Comparison of ENCODE assay signal across 8 cellular contexts in the genomic region with DNA sequence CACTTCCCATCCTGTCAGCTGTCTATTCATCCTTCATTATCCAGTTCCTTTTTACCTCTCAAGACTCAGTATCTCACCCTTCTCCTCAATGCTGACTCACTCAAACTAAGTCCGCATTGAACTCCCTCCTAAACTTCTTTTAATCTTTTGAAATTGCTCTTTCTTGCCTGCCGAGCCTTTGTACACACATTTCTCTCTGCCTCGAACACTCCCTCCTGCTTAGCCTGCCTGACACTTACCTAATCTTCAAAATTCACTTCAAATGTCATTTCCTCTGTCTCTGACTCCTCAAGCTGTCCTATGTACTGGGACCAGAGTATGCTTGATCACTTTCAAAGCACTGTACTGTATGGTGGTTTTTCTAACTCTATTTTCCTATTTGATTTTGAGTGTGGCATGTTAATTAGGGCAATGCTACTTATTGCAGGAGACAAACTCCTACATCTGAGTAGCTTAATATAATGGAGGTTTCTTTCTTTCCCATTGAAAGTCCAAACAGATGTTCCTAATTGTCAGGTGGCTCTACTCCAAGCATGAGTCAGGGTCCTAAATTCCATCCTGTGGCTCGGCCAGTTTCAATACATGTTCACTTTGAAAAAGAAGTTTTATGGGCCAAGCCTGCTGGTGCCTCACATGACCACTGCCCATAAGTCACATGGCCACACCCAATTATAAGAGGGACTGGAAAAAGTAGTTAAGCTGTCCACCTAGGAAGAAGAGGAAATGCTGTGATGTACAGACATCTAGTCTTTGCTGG.
DNase-seq lines count a peak whose midpoint lies in the region; ATAC-seq and TF ChIP-seq lines count a peak whose summit lies in the region.
"Had no signal": no experiment of that assay in that cellular context is flagged by ENCODE, and none has a peak within 500 bp of the region (broad histone marks: within the 10 kb centered on the region; RNA-seq: fewer than 3 reads in every experiment).

No MANE protein-coding gene starts in this region.

- no peak for TF ChIP-seq POLR2A in IMR-90 (IDR thresholded peaks at IDR 0.05; ENCODE audit: low read depth, low read length)

- ATAC-seq in IMR-90 (ENCODE audit: low read depth) = peak; percentile 82
- peak; percentile 64 for ATAC-seq in lung (ENCODE audit: insufficient read depth, low FRiP score)
- ATAC-seq in GM21717 (IDR thresholded peaks at IDR 0.05; ENCODE audit: unreplicated experiment) = no peak

- H2AK9ac ChIP-seq in IMR-90 (replicated peaks; ENCODE audit: low read depth, low read length, poor library complexity) = no peak overlapping the region

- peak overlapping the region; percentile 40 for H3K4me2 ChIP-seq in IMR-90 (ENCODE audit: low read depth, low read length)

- H2BK20ac ChIP-seq in IMR-90 (ENCODE audit: low read depth, low read length) = peak overlapping the region; percentile 20

- H4K8ac ChIP-seq in IMR-90 (ENCODE audit: low read depth in 2 of 2, low read length in 2 of 2) = peak overlapping the region; percentile 21 to 37; a peak in 3 of 4 replicates

- peak; percentile 94 for DNase-seq in IMR-90
- DNase-seq in choroid plexus epithelial cell (ENCODE audit: low read depth) = peak; percentile 79
- no peak for DNase-seq in lung (ENCODE audit: low spot score)
- DNase-seq in Ammon's horn (ENCODE audit: low spot score) = no peak
- DNase-seq in NCI-H2081 treated with DMSO at 0.1 percent for 48 hours (lab: John Stamatoyannopoulos, UW) = no peak
- DNase-seq: NCI-H2029 treated with DMSO at 0.1 percent for 48 hours had no signal

- peak overlapping the region; percentile 25 for H2BK5ac ChIP-seq in IMR-90 (ENCODE audit: low read depth, low read length, poor library complexity, severe bottlenecking)

- dilution Hi-C loops in IMR-90 (cut with HindIII; ENCODE audit: low sequenced_read_pairs, unreplicated experiment) = no loop called here

- H2BK120ac ChIP-seq in IMR-90 (ENCODE audit: low read depth, low read length) = peak overlapping the region; percentile 54

- H3K4me3 ChIP-seq in IMR-90 (ENCODE audit: insufficient read depth, low read depth, low read length) (no peak overlapping the region), choroid plexus epithelial cell (ENCODE audit: low read depth, low read length) (no peak overlapping the region), lung (no peak overlapping the region), urinary bladder (ENCODE audit: low read depth, low read length) (no peak overlapping the region)

- no TSS peak for BruUV-seq in IMR-90 (replicated peaks; lab: Mats Ljungman, UMichigan)

- no peak for TF ChIP-seq CTCF in IMR-90 (conservative IDR thresholded peaks at IDR 0.05; ENCODE audit: low read depth, low read length)
- no peak for TF ChIP-seq CTCF in choroid plexus epithelial cell (conservative IDR thresholded peaks at IDR 0.05; ENCODE audit: low read depth, low read length)
- no peak for TF ChIP-seq CTCF in lung (IDR thresholded peaks at IDR 0.05; ENCODE audit: control extremely low read depth, extremely low read depth)

- H2AK5ac ChIP-seq in IMR-90 (ENCODE audit: low read depth, low read length) = no peak overlapping the region

- H3K18ac ChIP-seq in IMR-90 (ENCODE audit: low read depth, low read length) = peak overlapping the region; percentile 93; the same call in 1 of the 2 replicates

- H3K4me1 ChIP-seq in IMR-90 (ENCODE audit: control insufficient read depth, insufficient read depth, low read length) (peaks cover 5% of the 10 kb centered on the region), lung (ENCODE audit: control insufficient read depth in 2 of 2, insufficient read depth in 2 of 2, low read length in 2 of 2) (no peaks in the 10 kb centered on the region), urinary bladder (ENCODE audit: insufficient read depth) (no peaks in the 10 kb centered on the region)

- H4K91ac ChIP-seq in IMR-90 (ENCODE audit: insufficient read depth, low read depth, low read length) = peak overlapping the region; percentile 34

- no peak for TF ChIP-seq RAD21 in IMR-90 (IDR thresholded peaks at IDR 0.05; ENCODE audit: low read length)

- POLR2A ChIA-PET in IMR-90 (lab: Charles Lee; ENCODE audit: unreplicated experiment) = no interaction called here

- H3K56ac ChIP-seq in IMR-90 (ENCODE audit: extremely low read depth, insufficient read depth, low read length) = no peak overlapping the region

- H3K23ac ChIP-seq in IMR-90 (ENCODE audit: low read depth, low read length) = 0 out of 2 replicates have a peak overlapping the region, but pooled peaks have one; percentile 2

- H3K9ac ChIP-seq in IMR-90 (ENCODE audit: low read depth, low read length) = peak overlapping the region; percentile 19; the same call in 1 of the 2 replicates

- no peaks in the 10 kb centered on the region for H3K79me1 ChIP-seq in IMR-90 (ENCODE audit: low read depth in 1 of 2, low read length in 2 of 2)

- in situ Hi-C loops in IMR-90 (cut with MboI; ENCODE audit: low sequenced_read_pairs) = no loop called here

- H3K27me3 ChIP-seq in IMR-90 (ENCODE audit: control insufficient read depth, insufficient read depth, low read length) (no peaks in the 10 kb centered on the region), lung (ENCODE audit: control insufficient read depth, insufficient read depth) (no peaks in the 10 kb centered on the region)

- H3K9me1 ChIP-seq in IMR-90 (ENCODE audit: insufficient read depth, low read length) = peaks cover 2% of the 10 kb centered on the region; the same call in 1 of the 2 replicates

- intact Hi-C loops in IMR-90 (cut with micrococcal nuclease) = loop anchor here (5.0 kb wide), 1 partner anchor 170 kb away; a partner anchor contains a TSS

- CTCF ChIA-PET in IMR-90 (lab: Yijun Ruan, JAX) = interaction anchor here (1.6 kb wide), 1 partner anchor 172 kb away, joined by 3 read pairs; no protein-coding TSS in a partner anchor

- peak overlapping the region; percentile 50; the same call in 2 of the 3 replicates for H2BK15ac ChIP-seq in IMR-90 (ENCODE audit: low read depth, low read length)

- H3K36me3 ChIP-seq in IMR-90 (ENCODE audit: control insufficient read depth, insufficient read depth, low read length) (no peaks in the 10 kb centered on the region), lung (ENCODE audit: control insufficient read depth in 2 of 2, insufficient read depth in 2 of 2, low read length in 2 of 2) (no peaks in the 10 kb centered on the region), urinary bladder (ENCODE audit: insufficient read depth) (no peaks in the 10 kb centered on the region)

- peak overlapping the region; percentile 50 for H3K14ac ChIP-seq in IMR-90 (replicated peaks; ENCODE audit: low read depth, low read length)

- peak overlapping the region; percentile 88 for H4K5ac ChIP-seq in IMR-90 (ENCODE audit: low read depth, low read length)

- 40% methylated on average over 1 of the region's 4 CpGs; no CpG with 5 or more reads in 1 of the 2 experiments for WGBS in IMR-90 (ENCODE audit: extremely low coverage in 2 of 2, insufficient read length in 1 of 2), 2 experiments
- WGBS in lung, 2 donors = 46 to 64% methylated on average over 4 of the region's 4 CpGs
- 49% methylated on average over 4 of the region's 4 CpGs for WGBS in urinary bladder

- no peaks in the 10 kb centered on the region for H4K20me1 ChIP-seq in IMR-90 (ENCODE audit: insufficient read depth, low read length)

- peak overlapping the region; percentile 9 for H2AFZ ChIP-seq in IMR-90 (replicated peaks; ENCODE audit: low read length, poor library complexity)

- peak overlapping the region; percentile 42; the same call in 1 of the 2 replicates for H3K4ac ChIP-seq in IMR-90 (ENCODE audit: low read depth, low read length)

- H3K27ac ChIP-seq in IMR-90 (ENCODE audit: insufficient read depth, low read length) = peak overlapping the region; percentile 67; the same call in 1 of the 2 replicates
- no peak overlapping the region for H3K27ac ChIP-seq in lung (ENCODE audit: low read depth in 1 of 2, low read length in 1 of 2)
- H3K27ac ChIP-seq in urinary bladder (ENCODE audit: low read depth) = peak overlapping the region; percentile 33

- no peaks in the 10 kb centered on the region for H3K9me3 ChIP-seq in IMR-90 (ENCODE audit: control insufficient read depth, insufficient read depth, low read length)
- H3K9me3 ChIP-seq in lung (ENCODE audit: control insufficient read depth in 2 of 2, insufficient read depth in 1 of 2, low read length in 1 of 2) = no peaks in the 10 kb centered on the region

TF ChIP-seq in IMR-90, 13 proteins besides CTCF, POLR2A, EP300 and RAD21:
- TF ChIP-seq CHD1 (IDR thresholded peaks at IDR 0.05; ENCODE audit: low read depth, low read length) = no peak
- no peak for TF ChIP-seq NFE2L2 (IDR thresholded peaks at IDR 0.05; ENCODE audit: low read depth, low read length)
- TF ChIP-seq MXI1 (IDR thresholded peaks at IDR 0.05; ENCODE audit: borderline replicate concordance, low read depth, low read length) = no peak
- no peak for TF ChIP-seq MAFK (IDR thresholded peaks at IDR 0.05; ENCODE audit: low read depth, low read length)
- TF ChIP-seq, protein P1, sequence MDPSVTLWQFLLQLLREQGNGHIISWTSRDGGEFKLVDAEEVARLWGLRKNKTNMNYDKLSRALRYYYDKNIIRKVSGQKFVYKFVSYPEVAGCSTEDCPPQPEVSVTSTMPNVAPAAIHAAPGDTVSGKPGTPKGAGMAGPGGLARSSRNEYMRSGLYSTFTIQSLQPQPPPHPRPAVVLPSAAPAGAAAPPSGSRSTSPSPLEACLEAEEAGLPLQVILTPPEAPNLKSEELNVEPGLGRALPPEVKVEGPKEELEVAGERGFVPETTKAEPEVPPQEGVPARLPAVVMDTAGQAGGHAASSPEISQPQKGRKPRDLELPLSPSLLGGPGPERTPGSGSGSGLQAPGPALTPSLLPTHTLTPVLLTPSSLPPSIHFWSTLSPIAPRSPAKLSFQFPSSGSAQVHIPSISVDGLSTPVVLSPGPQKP (IDR thresholded peaks at IDR 0.05; ENCODE audit: borderline replicate concordance, low read depth, low read length) = no peak
- no peak for TF ChIP-seq RFX5 (IDR thresholded peaks at IDR 0.05; ENCODE audit: low read depth, low read length)
- TF ChIP-seq, protein P2, sequence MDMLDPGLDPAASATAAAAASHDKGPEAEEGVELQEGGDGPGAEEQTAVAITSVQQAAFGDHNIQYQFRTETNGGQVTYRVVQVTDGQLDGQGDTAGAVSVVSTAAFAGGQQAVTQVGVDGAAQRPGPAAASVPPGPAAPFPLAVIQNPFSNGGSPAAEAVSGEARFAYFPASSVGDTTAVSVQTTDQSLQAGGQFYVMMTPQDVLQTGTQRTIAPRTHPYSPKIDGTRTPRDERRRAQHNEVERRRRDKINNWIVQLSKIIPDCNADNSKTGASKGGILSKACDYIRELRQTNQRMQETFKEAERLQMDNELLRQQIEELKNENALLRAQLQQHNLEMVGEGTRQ (IDR thresholded peaks at IDR 0.05; ENCODE audit: low read depth, low read length) = peak; percentile 98
- peak; percentile 57; the same call in 1 of the 2 replicates for TF ChIP-seq BHLHE40 (IDR thresholded peaks at IDR 0.05; ENCODE audit: low read depth, low read length)
- TF ChIP-seq FOS (IDR thresholded peaks at IDR 0.05; ENCODE audit: low read depth, low read length) = peak; percentile 62; the same call in 1 of the 2 replicates

Comparison
In these comparisons a context has a peak if more than half of its experiments do, and no peak if none do; other contexts are left out.
1. DNase-seq: peak in IMR-90 (single experiment) and choroid plexus epithelial cell (single experiment); none in lung (single experiment), Ammon's horn (single experiment) and NCI-H2081 treated with DMSO at 0.1 percent for 48 hours (single experiment).
2. H3K27ac ChIP-seq: peak in IMR-90 (single experiment) and urinary bladder (single experiment); none in lung (0 of 2).